29 cellular contexts compared by ENCODE assay signal in the genomic region with DNA sequence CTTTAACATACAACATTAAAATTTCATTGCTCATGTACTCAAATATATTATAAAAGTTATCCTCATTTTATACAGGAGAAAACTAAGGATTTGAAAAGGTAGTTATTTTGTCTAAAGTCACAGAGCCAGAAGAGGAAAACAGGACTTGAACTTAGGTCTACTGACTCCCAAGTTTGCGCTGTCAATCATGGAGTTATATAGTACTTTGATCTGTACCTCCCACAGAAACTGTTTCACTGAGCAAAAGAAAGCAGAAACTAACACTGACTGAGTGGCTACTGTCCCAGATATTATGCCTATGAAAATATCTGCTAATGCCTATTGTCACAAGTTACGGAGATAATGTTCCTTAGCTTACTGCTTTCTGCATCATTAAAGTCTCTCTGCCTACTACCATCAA.
"Had no signal": no experiment of that assay in that cellular context is flagged by ENCODE, and none has a peak within 500 bp of the region (broad histone marks: within the 10 kb centered on the region; RNA-seq: fewer than 3 reads in every experiment).

No MANE protein-coding gene starts in this region.

- H3K4me3 ChIP-seq: colonic mucosa, coronary artery, dorsolateral prefrontal cortex, esophagus muscularis mucosa, esophagus squamous epithelium, gastrocnemius medialis, gastroesophageal sphincter, heart left ventricle, heart right ventricle had no signal

- H3K27ac Mint-ChIP-seq: dendritic cell treated with granulocyte-macrophage colony-stimulating factor and Interleukin-4, amounts not matched to agents 40 ng/mL and 50 ng/mL, for 4 days; effector memory CD8-positive, alpha-beta T cell; endodermal cell had no signal

- H3K9me3 Mint-ChIP-seq: endodermal cell had no signal

- FAIRE-seq: colon, endometrium, endothelial cell of umbilical vein, frontal cortex had no signal

- H3K27me3 ChIP-seq: colonic mucosa, dorsolateral prefrontal cortex, esophagus muscularis mucosa, esophagus squamous epithelium, foreskin keratinocyte, gastrocnemius medialis, gastroesophageal sphincter, heart left ventricle, heart right ventricle had no signal

- H3K36me3 ChIP-seq: colonic mucosa, esophagus muscularis mucosa, esophagus squamous epithelium, gastrocnemius medialis, gastroesophageal sphincter, heart left ventricle, heart right ventricle had no signal

- ATAC-seq: effector memory CD8-positive, alpha-beta T cell; esophagus mucosa; foreskin keratinocyte; gastrocnemius medialis; gastroesophageal sphincter; heart left ventricle; heart right ventricle had no signal

- H3K27ac ChIP-seq: colonic mucosa, coronary artery, dorsolateral prefrontal cortex, epithelial cell of prostate, esophagus muscularis mucosa, esophagus squamous epithelium, foreskin keratinocyte, gastrocnemius medialis, gastroesophageal sphincter, heart left ventricle, heart right ventricle had no signal

- H3K4me1 ChIP-seq: colonic mucosa, esophagus muscularis mucosa, esophagus squamous epithelium, foreskin keratinocyte, gastrocnemius medialis, gastroesophageal sphincter had no signal

- H3K4me3 Mint-ChIP-seq: dendritic cell treated with granulocyte-macrophage colony-stimulating factor and Interleukin-4, amounts not matched to agents 40 ng/mL and 50 ng/mL, for 4 days; effector memory CD8-positive, alpha-beta T cell; endodermal cell had no signal

- H3K27me3 Mint-ChIP-seq: dendritic cell treated with granulocyte-macrophage colony-stimulating factor and Interleukin-4, amounts not matched to agents 40 ng/mL and 50 ng/mL, for 4 days; effector memory CD8-positive, alpha-beta T cell had no signal

- DNase-seq: colonic mucosa; cortex of kidney; dermis blood vessel endothelial cell; dorsolateral prefrontal cortex; effector CD4-positive, alpha-beta T cell; effector CD8-positive, alpha-beta T cell; effector memory CD4-positive, alpha-beta T cell; effector memory CD8-positive, alpha-beta T cell; endodermal cell; erythroblast; esophagus squamous epithelium; foreskin fibroblast; foreskin keratinocyte; foreskin melanocyte; gastrocnemius medialis; glutamatergic neuron; head of caudate nucleus; heart left ventricle; heart right ventricle had no signal

- H3K9me3 ChIP-seq: colonic mucosa, esophagus muscularis mucosa, esophagus squamous epithelium, gastrocnemius medialis, gastroesophageal sphincter, heart left ventricle, heart right ventricle had no signal

- H3K4me1 Mint-ChIP-seq: endodermal cell had no signal
